In the genomic region with DNA sequence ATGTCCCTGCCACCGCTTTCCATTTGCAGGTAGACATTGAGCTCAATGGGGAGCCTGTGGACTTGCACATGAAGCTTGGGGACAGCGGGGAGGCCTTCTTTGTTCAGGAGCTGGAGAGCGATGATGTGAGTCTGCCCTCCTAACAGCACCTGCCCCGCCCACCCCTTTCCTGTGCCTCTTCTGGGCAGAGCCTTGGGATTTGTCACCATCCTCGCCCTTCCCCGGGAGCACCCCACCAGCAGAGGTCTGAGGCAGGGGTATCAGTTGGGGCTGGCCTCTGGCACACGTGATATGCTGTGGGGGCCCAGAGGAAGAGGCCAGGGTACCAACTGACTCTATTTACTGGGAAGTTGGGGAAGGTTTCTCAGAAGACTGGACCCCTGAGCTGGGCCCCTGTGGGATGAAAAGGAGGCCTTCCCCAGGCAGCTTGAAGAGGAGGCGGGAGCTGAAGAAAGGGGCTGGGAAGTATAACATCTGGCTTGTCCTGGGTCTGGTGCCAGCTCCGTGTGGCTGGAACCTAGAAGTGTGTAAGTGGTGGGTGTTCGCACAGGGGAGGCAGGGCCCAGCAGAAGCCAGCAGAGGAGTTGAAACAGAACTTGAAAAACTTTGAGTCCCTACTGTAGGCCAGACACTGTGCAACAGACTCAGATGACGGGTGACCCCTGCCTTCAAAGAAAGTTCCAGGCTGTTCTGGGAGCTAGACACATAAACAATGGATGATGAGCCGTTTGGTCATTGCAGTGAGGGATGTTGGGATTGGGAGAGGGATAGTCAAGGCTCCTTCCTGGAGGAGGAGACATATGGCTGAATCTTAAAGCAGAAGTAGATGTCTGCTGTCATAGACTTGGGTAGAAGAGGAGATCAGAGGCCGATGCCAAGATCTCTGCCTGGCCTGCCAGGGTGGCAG, we compare ENCODE assay signal across 14 cellular contexts. TPM values are rescaled to one million over a fixed set of nuclear protein-coding genes. Genes with fewer than 3 reads are reported as not detected.
DNase-seq lines count a peak whose midpoint lies in the region; ATAC-seq and TF ChIP-seq lines count a peak whose summit lies in the region.
"Had no signal": no experiment of that assay in that cellular context is flagged by ENCODE, and none has a peak within 500 bp of the region (broad histone marks: within the 10 kb centered on the region; RNA-seq: fewer than 3 reads in every experiment).

No MANE protein-coding gene starts in this region.

- H3K4me3 Mint-ChIP-seq in H9 (no peak overlapping the region), neural crest cell (no peak overlapping the region), Calu3 (ENCODE audit: low read depth, unreplicated experiment) (no peak overlapping the region)

- H3K14ac ChIP-seq in H9 (ENCODE audit: insufficient read depth, low read length) (no peak overlapping the region), trophoblast cell (ENCODE audit: low read length) (no peak overlapping the region)

- H3K9me3 Mint-ChIP-seq in H9 (no peaks in the 10 kb centered on the region), neural crest cell (no peaks in the 10 kb centered on the region), Calu3 (ENCODE audit: low read depth, unreplicated experiment) (no peaks in the 10 kb centered on the region)

- H3K27ac ChIP-seq in H9 (ENCODE audit: insufficient read length, low read depth, low read length) (no peak overlapping the region), RWPE2 (ENCODE audit: poor library complexity, severe bottlenecking) (no peak overlapping the region), fibroblast of lung (ENCODE audit: insufficient read depth, low read length) (no peak overlapping the region), trophoblast cell (ENCODE audit: low read depth, low read length) (no peak overlapping the region)
- H3K27ac ChIP-seq: GM23248, HL-60 had no signal

- H3K9ac ChIP-seq in H9 (ENCODE audit: extremely low read depth, insufficient read length, low read length) = no peak overlapping the region
- H3K9ac ChIP-seq in fibroblast of lung (ENCODE audit: insufficient read depth, low read length) = no peak overlapping the region
- H3K9ac ChIP-seq in trophoblast cell (ENCODE audit: low read length) = no peak overlapping the region
- H3K9ac ChIP-seq: GM23248, SK-N-SH had no signal

- H4K5ac ChIP-seq in H9 (ENCODE audit: insufficient read length, low read depth, low read length) = no peak overlapping the region

- no peaks in the 10 kb centered on the region for H3K9me3 ChIP-seq in H9 (ENCODE audit: control insufficient read depth, low read depth, low read length)
- no peaks in the 10 kb centered on the region for H3K9me3 ChIP-seq in RWPE2 (ENCODE audit: severe bottlenecking)
- H3K9me3 ChIP-seq in fibroblast of lung (ENCODE audit: control insufficient read depth, insufficient read depth, low read depth, low read length) = no peaks in the 10 kb centered on the region
- H3K9me3 ChIP-seq in trophoblast cell (ENCODE audit: insufficient read depth, low read depth, low read length) = no peaks in the 10 kb centered on the region
- H3K9me3 ChIP-seq: SK-N-SH had no signal

- CTCF ChIA-PET in Calu3 (lab: Charles Lee) = no interaction called here

- H3K4me1 ChIP-seq in H9 (ENCODE audit: insufficient read depth, low read length) (no peaks in the 10 kb centered on the region), RWPE2 (ENCODE audit: insufficient read depth, poor library complexity, severe bottlenecking) (no peaks in the 10 kb centered on the region), fibroblast of lung (ENCODE audit: control insufficient read depth, extremely low read depth, insufficient read depth, low read length) (no peaks in the 10 kb centered on the region), trophoblast cell (ENCODE audit: control insufficient read depth in 1 of 2, insufficient read depth in 2 of 2, low read length in 2 of 2) (peaks cover 11 to 12% of the 10 kb centered on the region in 2 experiments)

- no TSS peak for BruUV-seq in Calu3 (replicated peaks; lab: Mats Ljungman, UMichigan)

- no peak for ATAC-seq in RWPE2 (ENCODE audit: low read depth)

- H2BK20ac ChIP-seq in H9 (ENCODE audit: low read depth, low read length, poor library complexity, severe bottlenecking) = no peak overlapping the region

- H3K4me3 ChIP-seq in RWPE2 (ENCODE audit: severe bottlenecking) (no peak overlapping the region), fibroblast of lung (replicated peaks in 1 of 4; ENCODE audit: control extremely low read depth in 1 of 4, insufficient read depth in 1 of 4, low read depth in 3 of 4, low read length in 4 of 4) (no peak overlapping the region), trophoblast cell (ENCODE audit: low read depth, low read length) (no peak overlapping the region)
- H3K4me3 ChIP-seq: GM23248 had no signal

- H2BK5ac ChIP-seq in H9 (ENCODE audit: insufficient read length, low read length) (no peak overlapping the region), trophoblast cell (ENCODE audit: low read depth, low read length, poor library complexity) (no peak overlapping the region)

- no peaks in the 10 kb centered on the region for H3K23me2 ChIP-seq in H9 (ENCODE audit: insufficient read length, low read depth, low read length, poor library complexity, severe bottlenecking)

- WGBS in H9 (ENCODE audit: extremely low coverage, insufficient read length, low lambda C conversion rate) = no CpG with 5 or more reads among the region's 13 CpGs
- no CpG with 5 or more reads among the region's 13 CpGs for WGBS in trophoblast cell (ENCODE audit: extremely low coverage, insufficient coverage, insufficient read length)

- H3K4me1 Mint-ChIP-seq in H9 (peaks cover 5 to 10% of the 10 kb centered on the region in 2 experiments; a peak in 3 of 4 replicates), neural crest cell (peaks cover 5% of the 10 kb centered on the region), Calu3 (ENCODE audit: low read depth, unreplicated experiment) (no peaks in the 10 kb centered on the region)

- no peak overlapping the region for H3K18ac ChIP-seq in H9 (ENCODE audit: insufficient read length, low read depth, low read length)
- no peak overlapping the region for H3K18ac ChIP-seq in trophoblast cell (ENCODE audit: low read length)

- H4K91ac ChIP-seq in H9 (ENCODE audit: insufficient read length, low read depth, low read length) = no peak overlapping the region
- H4K91ac ChIP-seq in trophoblast cell (ENCODE audit: low read depth, low read length) = no peak overlapping the region

- no peak overlapping the region for H2BK12ac ChIP-seq in H9 (ENCODE audit: insufficient read length, low read depth, low read length)
- no peak overlapping the region for H2BK12ac ChIP-seq in trophoblast cell (ENCODE audit: low read length)

- H3K79me2 ChIP-seq in H9 (ENCODE audit: insufficient read depth, low read length) (no peaks in the 10 kb centered on the region), fibroblast of lung (ENCODE audit: control insufficient read depth, insufficient read depth, low read length) (no peaks in the 10 kb centered on the region), trophoblast cell (ENCODE audit: control insufficient read depth, insufficient read depth, low read length, poor library complexity) (no peaks in the 10 kb centered on the region)

- H2BK120ac ChIP-seq in H9 (ENCODE audit: low read depth, low read length, poor library complexity, severe bottlenecking) (no peak overlapping the region), trophoblast cell (ENCODE audit: insufficient read depth, low read length, poor library complexity) (no peak overlapping the region)

- H4K8ac ChIP-seq in H9 (replicated peaks; ENCODE audit: insufficient read length, low read depth, low read length) = no peak overlapping the region
- no peak overlapping the region for H4K8ac ChIP-seq in trophoblast cell (ENCODE audit: low read depth, low read length)

- H2BK15ac ChIP-seq in H9 (ENCODE audit: low read depth, low read length) = no peak overlapping the region

- H3K27ac Mint-ChIP-seq in H9 (peak overlapping the region in 2 of 3 experiments; percentile 61 to 68; a peak in 1 of 7 replicates), neural crest cell (ENCODE audit: unreplicated experiment) (peak overlapping the region; percentile 19), Calu3 (ENCODE audit: unreplicated experiment) (no peak overlapping the region)

- H3K4ac ChIP-seq in H9 (ENCODE audit: low read depth, low read length) (no peak overlapping the region), trophoblast cell (ENCODE audit: low read depth, low read length) (no peak overlapping the region)

- H4K20me1 ChIP-seq in H9 (ENCODE audit: control insufficient read depth, insufficient read depth, insufficient read length) (no peaks in the 10 kb centered on the region), fibroblast of lung (ENCODE audit: control insufficient read depth, extremely low read depth, insufficient read depth, low read length) (no peaks in the 10 kb centered on the region)

- TF ChIP-seq CTCF in H9 (conservative IDR thresholded peaks at IDR 0.05) (no peak), RWPE2 (IDR thresholded peaks at IDR 0.05; ENCODE audit: poor library complexity, severe bottlenecking) (no peak), fibroblast of lung (conservative IDR thresholded peaks at IDR 0.05 in 1 of 2, IDR thresholded peaks at IDR 0.05 in 1 of 2; ENCODE audit: low read depth in 1 of 2, low read length in 2 of 2) (no peak), neural crest cell (conservative IDR thresholded peaks at IDR 0.05) (no peak), Calu3 (IDR thresholded peaks at IDR 0.05; ENCODE audit: unreplicated experiment) (no peak)

- no peaks in the 10 kb centered on the region for H3K27me3 ChIP-seq in H9 (ENCODE audit: insufficient read depth, low read length)
- H3K27me3 ChIP-seq in RWPE2 (ENCODE audit: insufficient read depth, poor library complexity, severe bottlenecking) = no peaks in the 10 kb centered on the region
- H3K27me3 ChIP-seq in fibroblast of lung (ENCODE audit: control insufficient read depth, insufficient read depth, low read length) = no peaks in the 10 kb centered on the region
- H3K27me3 ChIP-seq in trophoblast cell (ENCODE audit: insufficient read depth, low read length) = no peaks in the 10 kb centered on the region

- H3K23ac ChIP-seq in H9 (ENCODE audit: insufficient read length, low read depth, low read length) = no peak overlapping the region
- H3K23ac ChIP-seq in trophoblast cell (ENCODE audit: low read length) = no peak overlapping the region

- H2AK5ac ChIP-seq in H9 (ENCODE audit: insufficient read length, low read length) (no peak overlapping the region), trophoblast cell (ENCODE audit: low read length) (no peak overlapping the region)

- H3K4me2 ChIP-seq in H9 (ENCODE audit: insufficient read depth, insufficient read length, low read length) (no peak overlapping the region), fibroblast of lung (ENCODE audit: extremely low read depth, insufficient read depth, low read length) (no peak overlapping the region), trophoblast cell (ENCODE audit: low read length) (no peak overlapping the region)
- H3K4me2 ChIP-seq: SK-N-SH had no signal

- DNase-seq in H9 (no peak), RWPE2 (ENCODE audit: low spot score) (peak; percentile 82), fibroblast of lung (ENCODE audit: low read depth in 2 of 2) (peak; percentile 9 to 60), neural crest cell (ENCODE audit: low read depth, low spot score) (no peak), NCI-H1048 (lab: John Stamatoyannopoulos, UW) (no peak), Calu3 (no peak), trophoblast cell (no peak)
- DNase-seq: GM23248, KG1, NCI-H1092, NCI-H1694 treated with DMSO at 0.1 percent for 48 hours, SK-N-SH had no signal

- H3K36me3 Mint-ChIP-seq in H9 (ENCODE audit: insufficient read depth in 1 of 3, low read depth in 3 of 3) (no peaks in the 10 kb centered on the region), neural crest cell (ENCODE audit: low read depth) (no peaks in the 10 kb centered on the region), Calu3 (ENCODE audit: insufficient read depth, unreplicated experiment) (peaks cover 5% of the 10 kb centered on the region)

- H4K12ac ChIP-seq in trophoblast cell (ENCODE audit: low read depth, low read length) = no peak overlapping the region

- H3K56ac ChIP-seq in H9 (ENCODE audit: insufficient read length, low read depth, low read length) = no peak overlapping the region

- intact Hi-C loops in Calu3 (cut with micrococcal nuclease; ENCODE audit: unreplicated experiment) = no loop called here

- no peak overlapping the region for H2AFZ ChIP-seq in H9 (ENCODE audit: low read length)
- no peak overlapping the region for H2AFZ ChIP-seq in fibroblast of lung (ENCODE audit: low read length)
- no peak overlapping the region for H2AFZ ChIP-seq in trophoblast cell (ENCODE audit: insufficient read depth, low read length, poor library complexity)
- H2AFZ ChIP-seq: GM23248 had no signal

- no peak overlapping the region for H3T11ph ChIP-seq in H9 (ENCODE audit: low read length)

- H3K36me3 ChIP-seq in RWPE2 (ENCODE audit: low read depth) = peaks cover 70% of the 10 kb centered on the region
- H3K36me3 ChIP-seq in fibroblast of lung (ENCODE audit: control insufficient read depth, insufficient read depth, low read length) = no peaks in the 10 kb centered on the region
- peaks cover 0 to 3% of the 10 kb centered on the region in 2 experiments for H3K36me3 ChIP-seq in trophoblast cell (ENCODE audit: control insufficient read depth in 1 of 2, insufficient read depth in 2 of 2, low read length in 2 of 2)

- no peaks in the 10 kb centered on the region for H3K79me1 ChIP-seq in H9 (ENCODE audit: insufficient read depth, low read depth, low read length, poor library complexity, severe bottlenecking)
- peaks cover 7% of the 10 kb centered on the region for H3K79me1 ChIP-seq in trophoblast cell (ENCODE audit: low read length)

- no peaks in the 10 kb centered on the region for H3K27me3 Mint-ChIP-seq in H9 (ENCODE audit: low read depth)
- H3K27me3 Mint-ChIP-seq in neural crest cell (ENCODE audit: low read depth) = no peaks in the 10 kb centered on the region
- no peaks in the 10 kb centered on the region for H3K27me3 Mint-ChIP-seq in Calu3 (ENCODE audit: unreplicated experiment)

RNA-seq across cellular contexts. Expression of gene LPIN3, which starts 7.2 kb away (rescaled TPM):
- total RNA-seq in H9 (2021) (3.8 and 4.2 TPM in 2 replicates), fibroblast of lung (3.1 and 5.1 TPM in 2 replicates), neural crest cell (1.8 and 3.0 TPM in 2 replicates), Calu3 (2022) (22.6 and 23.5 TPM in 2 replicates)
- 3.0 and 4.7 TPM in 2 replicates for polyA plus RNA-seq in fibroblast of lung
- 4.4 and 6.7 TPM in 2 replicates for polyA plus RNA-seq in fibroblast of lung (2012)
- polyA minus RNA-seq in fibroblast of lung (ENCODE audit: low replicate concordance) = 8.4 and 14.7 TPM in 2 replicates
- polyA plus RNA-seq in trophoblast cell (2013) = 6.5 TPM in 2 replicates

RNA-seq across cellular contexts. Expression of gene EMILIN3, which starts 18.8 kb away (rescaled TPM):
- 5.9 and 6.7 TPM in 2 replicates for total RNA-seq in H9 (2021)
- 0.17 TPM in 1 of 2 replicates, not detected in the other for total RNA-seq in fibroblast of lung
- polyA plus RNA-seq in fibroblast of lung = 0.05 and 0.06 TPM in 2 replicates
- 0.06 and 0.10 TPM in 2 replicates for polyA plus RNA-seq in fibroblast of lung (2012)
- polyA minus RNA-seq in fibroblast of lung (ENCODE audit: low replicate concordance) = not detected in 2 replicates
- 6.9 and 7.5 TPM in 2 replicates for total RNA-seq in neural crest cell
- total RNA-seq in Calu3 (2022) = not detected in 2 replicates
- 0.34 and 0.37 TPM in 2 replicates for polyA plus RNA-seq in trophoblast cell (2013)
- total RNA-seq: GM23248, M059J had no signal
- polyA plus RNA-seq: GM23248 had no signal

RNA-seq across cellular contexts. Expression of gene ZHX3, which starts 30.2 kb away (rescaled TPM):
- total RNA-seq in H9 (2021) = 2.9 and 4.4 TPM in 2 replicates
- 15.9 and 27.7 TPM in 2 replicates for total RNA-seq in fibroblast of lung
- polyA plus RNA-seq in fibroblast of lung = 28.0 and 32.8 TPM in 2 replicates
- 28.8 and 29.8 TPM in 2 replicates for polyA plus RNA-seq in fibroblast of lung (2012)
- 143 and 214 TPM in 2 replicates for polyA minus RNA-seq in fibroblast of lung (ENCODE audit: low replicate concordance)
- 13.0 and 14.3 TPM in 2 replicates for total RNA-seq in neural crest cell
- total RNA-seq in Calu3 (2022) = 22.7 and 24.1 TPM in 2 replicates
- 5.3 and 6.3 TPM in 2 replicates for polyA plus RNA-seq in trophoblast cell (2013)

Comparison
In these comparisons a context has a peak if more than half of its experiments do, and no peak if none do; other contexts are left out.
1. DNase-seq: peak in RWPE2 (single experiment) and fibroblast of lung (2 of 2); none in H9 (single experiment), neural crest cell (single experiment), NCI-H1048 (single experiment), Calu3 (single experiment) and trophoblast cell (0 of 2).